ENCODE assay signal across 20 cellular contexts in the genomic region with DNA sequence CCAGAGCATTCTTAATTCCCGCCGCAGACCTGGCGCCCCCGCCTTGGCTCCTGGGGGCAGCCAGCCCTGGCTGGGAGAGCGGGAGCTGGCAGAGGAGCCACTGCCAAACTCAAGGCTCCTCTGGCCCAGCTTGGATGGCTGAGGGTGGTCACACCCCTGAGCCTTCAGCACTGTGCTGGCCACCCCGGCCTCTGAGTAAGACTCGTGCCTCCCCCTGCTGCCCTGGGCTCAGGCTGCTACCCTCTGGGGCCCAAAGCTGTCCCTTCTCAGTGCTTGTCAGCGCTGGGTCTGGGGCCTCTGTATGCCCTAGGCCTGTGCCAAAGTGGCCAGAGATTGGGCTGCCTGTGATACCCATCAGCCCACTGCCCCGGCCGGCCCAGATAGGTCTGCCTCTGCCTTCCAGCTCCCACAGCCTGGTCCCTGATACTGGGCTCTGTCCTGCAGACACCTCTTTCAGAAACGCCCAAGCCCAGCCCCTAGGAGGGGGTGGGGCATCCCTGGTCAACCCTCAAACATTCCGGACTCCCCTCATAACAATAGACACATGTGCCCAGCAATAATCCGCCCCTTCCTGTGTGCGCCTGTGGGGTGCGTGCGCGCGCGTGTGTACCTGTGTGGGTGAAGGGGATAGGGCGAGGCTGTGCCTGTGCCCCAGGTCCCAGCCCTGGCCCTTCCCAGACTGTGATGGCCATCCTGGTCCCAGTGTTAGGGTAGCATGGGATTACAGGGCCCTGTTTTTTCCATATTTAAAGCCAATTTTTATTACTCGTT. TPM values are rescaled to one million over a fixed set of nuclear protein-coding genes. Genes with fewer than 3 reads are reported as not detected.
DNase-seq lines count a peak whose midpoint lies in the region; ATAC-seq, FAIRE-seq and TF ChIP-seq lines count a peak whose summit lies in the region.
"Had no signal": no experiment of that assay in that cellular context is flagged by ENCODE, and none has a peak within 500 bp of the region (broad histone marks: within the 10 kb centered on the region; RNA-seq: fewer than 3 reads in every experiment).

No MANE protein-coding gene starts in this region.

- no peaks in the 10 kb centered on the region for H3K9me2 ChIP-seq in PC-3 (replicated peaks; ENCODE audit: low read length)

- TF ChIP-seq CTCF in CD4-positive, alpha-beta T cell (IDR thresholded peaks at IDR 0.05) = no peak
- TF ChIP-seq CTCF in Calu3 (IDR thresholded peaks at IDR 0.05; ENCODE audit: unreplicated experiment) (no peak), VCaP (conservative IDR thresholded peaks at IDR 0.05) (no peak), PC-3 (conservative IDR thresholded peaks at IDR 0.05; ENCODE audit: low read depth, low read length) (no peak)

- H3K27ac Mint-ChIP-seq in CD4-positive, alpha-beta T cell = peak overlapping the region; percentile 88
- peak overlapping the region; percentile 28 for H3K27ac Mint-ChIP-seq in Calu3 (ENCODE audit: unreplicated experiment)
- peak overlapping the region in 6 of 9 donors; percentile 28 to 97 (median 36) for H3K27ac Mint-ChIP-seq in naive thymus-derived CD4-positive, alpha-beta T cell

- POLR2A ChIA-PET in CD4-positive, alpha-beta T cell (lab: Charles Lee) = interaction anchor here (0.7 to 15.3 kb wide), 4 partner anchors 12 to 39 kb away, joined by 4 to 661 read pairs (median 260); partner anchors contain the start of genes F12, GRK6 and PFN3
- POLR2A ChIA-PET in naive thymus-derived CD4-positive, alpha-beta T cell (lab: Charles Lee) = interaction anchor here (0.6 to 23.1 kb wide), 7 partner anchors 11 to 171 kb away, joined by 3 to 804 read pairs (median 4); partner anchors contain the start of genes F12, GRK6 and PFN3
- POLR2A ChIA-PET in PC-3 (lab: Charles Lee; ENCODE audit: unreplicated experiment) = interaction anchor here (0.6 kb wide), 1 partner anchor 16 kb away, joined by 12 read pairs; the partner anchor contains the start of gene GRK6

- H3K9ac ChIP-seq in PC-3 (ENCODE audit: low read length) = no peak overlapping the region
- H3K9ac ChIP-seq: BLaER1 had no signal

- no peak overlapping the region for H3K4me3 ChIP-seq in naive thymus-derived CD4-positive, alpha-beta T cell (ENCODE audit: low read length)
- no peak overlapping the region for H3K4me3 ChIP-seq in PC-3 (ENCODE audit: low read length)
- H3K4me3 ChIP-seq: BLaER1 had no signal

- peak overlapping the region; percentile 78 for H3K27ac ChIP-seq in CD4-positive, alpha-beta T cell (ENCODE audit: low read depth, low read length)
- H3K27ac ChIP-seq in VCaP (peak overlapping the region; percentile 8; the same call in 1 of the 2 replicates), PC-3 (ENCODE audit: low read length) (no peak overlapping the region)
- H3K27ac ChIP-seq in naive thymus-derived CD4-positive, alpha-beta T cell (ENCODE audit: low read depth, low read length) = peak overlapping the region; percentile 97

- H3K4me3 Mint-ChIP-seq in CD4-positive, alpha-beta T cell = peak overlapping the region; percentile 12
- H3K4me3 Mint-ChIP-seq in Calu3 (ENCODE audit: low read depth, unreplicated experiment) = no peak overlapping the region
- H3K4me3 Mint-ChIP-seq in naive thymus-derived CD4-positive, alpha-beta T cell = peak overlapping the region in 1 of 10 donors; percentile 56
- H3K4me3 Mint-ChIP-seq: memory B cell, naive B cell had no signal

- H3K4me1 Mint-ChIP-seq in CD4-positive, alpha-beta T cell (ENCODE audit: low read depth) = peaks cover 66% of the 10 kb centered on the region
- peaks cover 9% of the 10 kb centered on the region for H3K4me1 Mint-ChIP-seq in Calu3 (ENCODE audit: low read depth, unreplicated experiment)
- peaks cover 46 to 69% (median 53%) of the 10 kb centered on the region in 7 donors for H3K4me1 Mint-ChIP-seq in naive thymus-derived CD4-positive, alpha-beta T cell

- peaks cover 28% of the 10 kb centered on the region for H3K79me2 ChIP-seq in PC-3 (ENCODE audit: low read length)

- no peaks in the 10 kb centered on the region for H3K9me3 ChIP-seq in CD4-positive, alpha-beta T cell (ENCODE audit: control insufficient read depth, low read length)
- H3K9me3 ChIP-seq in naive thymus-derived CD4-positive, alpha-beta T cell (ENCODE audit: control insufficient read depth in 2 of 3, low read length in 3 of 3) = no peaks in the 10 kb centered on the region
- no peaks in the 10 kb centered on the region for H3K9me3 ChIP-seq in PC-3 (ENCODE audit: low read length)
- H3K9me3 ChIP-seq: BLaER1 had no signal

- H3K27me3 ChIP-seq in CD4-positive, alpha-beta T cell (ENCODE audit: control insufficient read depth, insufficient read depth, low read length) = no peaks in the 10 kb centered on the region
- no peaks in the 10 kb centered on the region for H3K27me3 ChIP-seq in naive thymus-derived CD4-positive, alpha-beta T cell (ENCODE audit: control insufficient read depth in 2 of 2, insufficient read depth in 2 of 2, low read length in 2 of 2)
- H3K27me3 ChIP-seq in PC-3 (ENCODE audit: low read length) = no peaks in the 10 kb centered on the region
- H3K27me3 ChIP-seq: BLaER1 had no signal

- no peaks in the 10 kb centered on the region for H3K9me3 Mint-ChIP-seq in CD4-positive, alpha-beta T cell
- no peaks in the 10 kb centered on the region for H3K9me3 Mint-ChIP-seq in Calu3 (ENCODE audit: low read depth, unreplicated experiment)
- no peaks in the 10 kb centered on the region for H3K9me3 Mint-ChIP-seq in naive thymus-derived CD4-positive, alpha-beta T cell
- H3K9me3 Mint-ChIP-seq: memory B cell, naive B cell had no signal

- no peaks in the 10 kb centered on the region for H4K20me1 ChIP-seq in PC-3 (ENCODE audit: low read length)

- DNase-seq in CD4-positive, alpha-beta T cell = no peak
- no peak for DNase-seq in Calu3
- peak in 1 of 9 donors; percentile 5 for DNase-seq in naive thymus-derived CD4-positive, alpha-beta T cell
- no peak for DNase-seq in PC-3
- no peak for DNase-seq in Right ventricle myocardium superior
- no peak for DNase-seq in CD1c-positive myeloid dendritic cell (ENCODE audit: extremely low spot score)
- no peak for DNase-seq in RCC 7860 (ENCODE audit: low spot score)
- DNase-seq: activated effector memory CD4-positive, alpha-beta T cell treated with anti-CD3 and anti-CD28 coated beads, Interleukin-2, amount 50 U/mL, for 16 hours; DMS53; hippocampal formation; naive B cell; RPMI8226; SW 1271 had no signal

- peaks cover 71% of the 10 kb centered on the region for H3K36me3 Mint-ChIP-seq in CD4-positive, alpha-beta T cell (ENCODE audit: low read depth)
- H3K36me3 Mint-ChIP-seq in Calu3 (ENCODE audit: insufficient read depth, unreplicated experiment) = peaks cover 86% of the 10 kb centered on the region
- peaks cover 0 to 27% (median 14%) of the 10 kb centered on the region in 5 donors for H3K36me3 Mint-ChIP-seq in naive thymus-derived CD4-positive, alpha-beta T cell

- no peak for ATAC-seq in CD4-positive, alpha-beta T cell (ENCODE audit: poor library complexity)
- no peak for ATAC-seq in naive thymus-derived CD4-positive, alpha-beta T cell
- no peak for ATAC-seq in PC-3
- no peak for ATAC-seq in Right ventricle myocardium superior (ENCODE audit: poor library complexity)

- H2AFZ ChIP-seq in PC-3 (ENCODE audit: low read length) = no peak overlapping the region

- H3F3A ChIP-seq in PC-3 (ENCODE audit: low read length, unreplicated experiment) = peaks cover 4% of the 10 kb centered on the region

- FAIRE-seq in RCC 7860 (lab: Jason Lieb, UNC) = no peak

- intact Hi-C loops in CD4-positive, alpha-beta T cell (cut with DNase I, micrococcal nuclease) = no loop called here
- intact Hi-C loops in Calu3 (cut with micrococcal nuclease; ENCODE audit: unreplicated experiment) = no loop called here
- intact Hi-C loops in naive thymus-derived CD4-positive, alpha-beta T cell (cut with micrococcal nuclease) = no loop called here
- intact Hi-C loops in PC-3 (cut with micrococcal nuclease) = no loop called here
- intact Hi-C loops in Right ventricle myocardium superior (cut with DNase I) = no loop called here

- H3K4me1 ChIP-seq in naive thymus-derived CD4-positive, alpha-beta T cell (ENCODE audit: control insufficient read depth in 2 of 2, insufficient read depth in 2 of 2, low read length in 2 of 2) = peaks cover 11 to 49% of the 10 kb centered on the region in 2 donors
- H3K4me1 ChIP-seq in PC-3 (ENCODE audit: insufficient read depth, low read length) = peaks cover 8% of the 10 kb centered on the region

- BruUV-seq in Calu3 (replicated peaks; lab: Mats Ljungman, UMichigan) (no TSS peak), PC-3 (replicated peaks; lab: Mats Ljungman, UMichigan) (no TSS peak)

- H3K4me2 ChIP-seq in PC-3 (ENCODE audit: low read length) = no peak overlapping the region

- CTCF ChIA-PET in CD4-positive, alpha-beta T cell (lab: Charles Lee) = interaction anchor here (1.3 to 16.6 kb wide), 3 partner anchors 11 to 37 kb away, joined by 5 to 352 read pairs (median 61); partner anchors contain the start of genes F12 and PFN3
- CTCF ChIA-PET in Calu3 (lab: Charles Lee) = interaction anchor here (0.6 to 0.9 kb wide), 3 partner anchors 12 to 358 kb away, joined by 3 read pairs; no protein-coding TSS in a partner anchor
- CTCF ChIA-PET in naive thymus-derived CD4-positive, alpha-beta T cell (lab: Charles Lee) = interaction anchor here (0.9 to 8.8 kb wide), 7 partner anchors 10 to 72 kb away, joined by 4 to 105 read pairs (median 25); no protein-coding TSS in a partner anchor
- CTCF ChIA-PET in PC-3 (lab: Charles Lee) = no interaction called here

- H3K36me3 ChIP-seq in naive thymus-derived CD4-positive, alpha-beta T cell (ENCODE audit: control insufficient read depth in 2 of 3, insufficient read depth in 3 of 3, low read length in 3 of 3) = peaks cover 4 to 58% (median 16%) of the 10 kb centered on the region in 3 experiments
- H3K36me3 ChIP-seq in PC-3 (ENCODE audit: low read depth, low read length) = peaks cover 18% of the 10 kb centered on the region

- H3K27me3 Mint-ChIP-seq in CD4-positive, alpha-beta T cell = no peaks in the 10 kb centered on the region
- no peaks in the 10 kb centered on the region for H3K27me3 Mint-ChIP-seq in Calu3 (ENCODE audit: unreplicated experiment)
- H3K27me3 Mint-ChIP-seq in naive thymus-derived CD4-positive, alpha-beta T cell = no peaks in the 10 kb centered on the region
- H3K27me3 Mint-ChIP-seq: memory B cell, naive B cell had no signal

RNA-seq across cellular contexts. Expression of gene PRR7, which starts 4.4 kb away (rescaled TPM):
- total RNA-seq in CD4-positive, alpha-beta T cell = 10 to 100 TPM; 23.3 to 23.5 TPM
- total RNA-seq in Calu3 (2022) = 25.2 and 27.6 TPM in 2 replicates
- 10 to 100 TPM in 2 of 5 experiments, 1 to 10 TPM in 3; 6.4 to 31.8 (median 6.8) TPM for total RNA-seq in naive thymus-derived CD4-positive, alpha-beta T cell
- 10 to 100 TPM; 11.7 to 19.4 TPM for polyA plus RNA-seq in naive thymus-derived CD4-positive, alpha-beta T cell
- 40.6 and 47.2 TPM in 2 replicates for total RNA-seq in PC-3 (2014; rRNA removed)
- 0.59 TPM for total RNA-seq in Right ventricle myocardium superior

RNA-seq across cellular contexts. Expression of gene GRK6, which starts 15.8 kb away (rescaled TPM):
- total RNA-seq in CD4-positive, alpha-beta T cell = 100 to 1,000 TPM; 186 to 192 TPM
- total RNA-seq in Calu3 (2022) (64.6 and 72.6 TPM in 2 replicates), PC-3 (2014; rRNA removed) (69.9 and 88.8 TPM in 2 replicates), Right ventricle myocardium superior (16.0 TPM)
- 100 to 1,000 TPM; 161 to 246 (median 200) TPM for total RNA-seq in naive thymus-derived CD4-positive, alpha-beta T cell
- 100 to 1,000 TPM in 1 of 2 donors, 10 to 100 TPM in 1; 78.8 to 202 TPM for polyA plus RNA-seq in naive thymus-derived CD4-positive, alpha-beta T cell

RNA-seq across cellular contexts. Expression of gene DBN1, which starts 31.2 kb away (rescaled TPM):
- total RNA-seq in CD4-positive, alpha-beta T cell = 1 to 10 TPM; 1.8 to 2.5 TPM
- 207 and 218 TPM in 2 replicates for total RNA-seq in Calu3 (2022)
- total RNA-seq in naive thymus-derived CD4-positive, alpha-beta T cell = 1 to 10 TPM; 1.2 to 8.8 (median 5.7) TPM
- polyA plus RNA-seq in naive thymus-derived CD4-positive, alpha-beta T cell = 1 to 10 TPM in 1 of 2 donors, under 1 TPM in 1; 0.64 to 2.2 TPM
- 127 and 207 TPM in 2 replicates for total RNA-seq in PC-3 (2014; rRNA removed)
- 24.2 TPM for total RNA-seq in Right ventricle myocardium superior

RNA-seq across cellular contexts. Expression of gene F12, which starts 32.9 kb away (rescaled TPM):
- under 1 TPM; 0.20 to 0.60 TPM for total RNA-seq in CD4-positive, alpha-beta T cell
- 14.3 and 20.2 TPM in 2 replicates for total RNA-seq in Calu3 (2022)
- total RNA-seq in naive thymus-derived CD4-positive, alpha-beta T cell = 1 to 10 TPM in 1 of 5 experiments, under 1 TPM in 2, not detected in 2; 0.16 to 2.1 (median 0.34) TPM
- under 1 TPM in 1 of 2 donors, not detected in 1; 0.64 TPM for polyA plus RNA-seq in naive thymus-derived CD4-positive, alpha-beta T cell
- total RNA-seq in PC-3 (2014; rRNA removed) = 31.0 and 36.8 TPM in 2 replicates
- not detected for total RNA-seq in Right ventricle myocardium superior

RNA-seq across cellular contexts. Expression of gene PFN3, which starts 41.8 kb away (rescaled TPM):
- not detected for total RNA-seq in CD4-positive, alpha-beta T cell
- total RNA-seq in Calu3 (2022) = not detected in 2 replicates
- total RNA-seq in naive thymus-derived CD4-positive, alpha-beta T cell = not detected
- not detected for polyA plus RNA-seq in naive thymus-derived CD4-positive, alpha-beta T cell
- total RNA-seq in PC-3 (2014; rRNA removed) = not detected in 2 replicates
- not detected for total RNA-seq in Right ventricle myocardium superior
- total RNA-seq: activated CD8-positive, alpha-beta memory T cell treated with anti-CD3 and anti-CD28 coated beads for 36 hours; HT1080; kidney epithelial cell had no signal
- polyA plus RNA-seq: thymus had no signal

Comparison
In these comparisons a context has a peak if more than half of its experiments do, and no peak if none do; other contexts are left out.
1. H3K27ac Mint-ChIP-seq: peak in every context shown above with its lines; median percentile 88 in CD4-positive, alpha-beta T cell; 36 in naive thymus-derived CD4-positive, alpha-beta T cell; 28 in Calu3.